Comparison of ENCODE assay signal across 10 cellular contexts in the genomic region with DNA sequence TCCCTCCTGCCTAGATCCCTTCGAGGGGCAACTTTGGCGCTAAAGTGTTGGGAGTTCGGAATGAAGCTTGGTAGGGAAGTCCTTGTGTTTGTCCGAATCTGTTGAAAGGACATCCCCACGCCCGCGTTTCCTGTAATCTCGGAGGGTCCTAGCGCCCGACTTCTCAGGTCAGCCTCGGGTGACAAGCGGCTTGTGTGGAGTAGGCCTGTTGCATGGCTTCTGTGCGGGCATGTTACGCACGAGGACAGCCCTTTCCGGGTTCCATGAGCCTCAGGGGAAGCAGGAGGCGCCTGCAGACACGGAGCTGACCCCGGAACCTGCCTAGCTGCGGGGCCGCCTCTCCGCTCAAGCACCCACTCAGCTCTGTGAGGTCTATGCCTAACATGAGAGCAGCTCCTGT. TPM values are rescaled to one million over a fixed set of nuclear protein-coding genes. Genes with fewer than 3 reads are reported as not detected.
DNase-seq lines count a peak whose midpoint lies in the region; ATAC-seq, FAIRE-seq and TF ChIP-seq lines count a peak whose summit lies in the region.
"Had no signal": no experiment of that assay in that cellular context is flagged by ENCODE, and none has a peak within 500 bp of the region (broad histone marks: within the 10 kb centered on the region; RNA-seq: fewer than 3 reads in every experiment).

No MANE protein-coding gene starts in this region.

- no peak overlapping the region for H2AFZ ChIP-seq in astrocyte (ENCODE audit: low read depth, low read length)

- H3K27me3 Mint-ChIP-seq in activated T-cell treated with anti-CD3 and anti-CD28 coated beads, Interleukin-2, amount 50 U/mL, for 72 hours (ENCODE audit: low read depth), result no peaks in the 10 kb centered on the region
- H3K27me3 Mint-ChIP-seq in astrocyte (ENCODE audit: low read depth, unreplicated experiment), result no peaks in the 10 kb centered on the region
- H3K27me3 Mint-ChIP-seq in mesothelial cell of epicardium (ENCODE audit: low read depth), result no peaks in the 10 kb centered on the region

- H3K27ac ChIP-seq in astrocyte (ENCODE audit: low read depth, low read length) (peak overlapping the region; percentile 93), thoracic aorta (peak overlapping the region; percentile 94 to 97)

- H3K36me3 Mint-ChIP-seq in activated T-cell treated with anti-CD3 and anti-CD28 coated beads, Interleukin-2, amount 50 U/mL, for 72 hours (ENCODE audit: insufficient read depth in 2 of 2), result peaks cover 3 to 24% of the 10 kb centered on the region in 2 donors
- H3K36me3 Mint-ChIP-seq in astrocyte (ENCODE audit: low read depth, unreplicated experiment) (peaks cover 38% of the 10 kb centered on the region), mesothelial cell of epicardium (peaks cover 28% of the 10 kb centered on the region)

- FAIRE-seq in astrocyte (lab: Jason Lieb, UNC), result no peak
- FAIRE-seq in urothelium cell line (lab: Jason Lieb, UNC), result no peak

- ATAC-seq in activated T-cell treated with anti-CD3 and anti-CD28 coated beads, Interleukin-2, amount 50 U/mL, for 72 hours (replicated peaks in 1 of 2), result no peak
- no peak for ATAC-seq in thoracic aorta (ENCODE audit: insufficient number of reproducible peaks, low FRiP score, low read depth)
- no peak for ATAC-seq in HG03565 (IDR thresholded peaks at IDR 0.05; ENCODE audit: unreplicated experiment)

- DNase-seq in activated T-cell treated with anti-CD3 and anti-CD28 coated beads, Interleukin-2, amount 50 U/mL, for 72 hours, result no peak
- no peak for DNase-seq in activated T-cell treated with anti-CD3 and anti-CD28 coated beads, Interleukin-2, amount 50 U/mL, for 1 hour
- DNase-seq in astrocyte (ENCODE audit: low read depth) (no peak), mesothelial cell of epicardium (ENCODE audit: low spot score in 2 of 2, unreplicated experiment in 2 of 2) (no peak), thoracic aorta (ENCODE audit: low spot score) (no peak), urothelium cell line (ENCODE audit: low spot score) (no peak), A172 (ENCODE audit: low spot score) (no peak)
- DNase-seq: NCI-H1105 treated with DMSO at 0.1 percent for 48 hours, RPMI8226 had no signal

- peak overlapping the region; percentile 2 for H3K9ac ChIP-seq in astrocyte (ENCODE audit: low read length)

- H3K4me3 Mint-ChIP-seq in activated T-cell treated with anti-CD3 and anti-CD28 coated beads, Interleukin-2, amount 50 U/mL, for 72 hours, result peak overlapping the region; percentile 40 to 54
- H3K4me3 Mint-ChIP-seq in astrocyte (ENCODE audit: unreplicated experiment) (peak overlapping the region; percentile 50), mesothelial cell of epicardium (no peak overlapping the region)

- H3K4me2 ChIP-seq in astrocyte (ENCODE audit: low read length), result no peak overlapping the region

- peak overlapping the region; percentile 33 for H3K27ac Mint-ChIP-seq in activated T-cell treated with anti-CD3 and anti-CD28 coated beads, Interleukin-2, amount 50 U/mL, for 72 hours
- H3K27ac Mint-ChIP-seq in astrocyte (ENCODE audit: unreplicated experiment) (peak overlapping the region; percentile 96), mesothelial cell of epicardium (peak overlapping the region; percentile 90)

- H3K9me3 ChIP-seq in astrocyte (ENCODE audit: insufficient read depth, low read depth, low read length) (no peaks in the 10 kb centered on the region), thoracic aorta (no peaks in the 10 kb centered on the region)

- H3K4me1 Mint-ChIP-seq in activated T-cell treated with anti-CD3 and anti-CD28 coated beads, Interleukin-2, amount 50 U/mL, for 72 hours (ENCODE audit: low read depth), result peaks cover 62% of the 10 kb centered on the region
- H3K4me1 Mint-ChIP-seq in astrocyte (ENCODE audit: low read depth, unreplicated experiment) (peaks cover 40% of the 10 kb centered on the region), mesothelial cell of epicardium (peaks cover 41% of the 10 kb centered on the region)

- no peaks in the 10 kb centered on the region for H3K9me3 Mint-ChIP-seq in activated T-cell treated with anti-CD3 and anti-CD28 coated beads, Interleukin-2, amount 50 U/mL, for 72 hours
- H3K9me3 Mint-ChIP-seq in astrocyte (ENCODE audit: unreplicated experiment) (no peaks in the 10 kb centered on the region), mesothelial cell of epicardium (no peaks in the 10 kb centered on the region)

- H3K4me3 ChIP-seq in astrocyte (ENCODE audit: insufficient read depth, low read depth, low read length), result no peak overlapping the region
- no peak overlapping the region for H3K4me3 ChIP-seq in thoracic aorta

- H4K20me1 ChIP-seq in astrocyte (ENCODE audit: insufficient read depth, low read length), result peaks cover 10% of the 10 kb centered on the region

- H3K27me3 ChIP-seq in astrocyte (ENCODE audit: insufficient read depth, low read length), result no peaks in the 10 kb centered on the region
- no peaks in the 10 kb centered on the region for H3K27me3 ChIP-seq in thoracic aorta (replicated peaks; ENCODE audit: insufficient read depth)

- H3K4me1 ChIP-seq in astrocyte (ENCODE audit: insufficient read depth, low read length) (peaks cover 35% of the 10 kb centered on the region), thoracic aorta (ENCODE audit: control insufficient read depth in 1 of 2, low read depth in 2 of 2) (peaks cover 30 to 50% of the 10 kb centered on the region in 2 donors)

- peaks cover 1% of the 10 kb centered on the region for H3K36me3 ChIP-seq in astrocyte (ENCODE audit: insufficient read depth, low read length)
- H3K36me3 ChIP-seq in thoracic aorta, result peaks cover 3% of the 10 kb centered on the region

- no peak for TF ChIP-seq CTCF in astrocyte (IDR thresholded peaks at IDR 0.05; ENCODE audit: insufficient read depth, low read depth, low read length)
- no peak for TF ChIP-seq CTCF in mesothelial cell of epicardium (IDR thresholded peaks at IDR 0.05; ENCODE audit: unreplicated experiment)
- TF ChIP-seq CTCF in thoracic aorta (IDR thresholded peaks at IDR 0.05), result no peak

- H3K79me2 ChIP-seq in astrocyte (ENCODE audit: insufficient read depth, low read length), result peaks cover 53% of the 10 kb centered on the region

RNA-seq across cellular contexts. Expression of a gene that starts 28.4 kb away (rescaled TPM):
- total RNA-seq in activated T-cell treated with anti-CD3 and anti-CD28 coated beads, Interleukin-2, amount 50 U/mL, for 72 hours, result 10 to 100 TPM; 38.1 to 39.0 TPM
- total RNA-seq in astrocyte, result 70.7 and 75.6 TPM in 2 replicates
- total RNA-seq in mesothelial cell of epicardium, result 35.6 to 40.9 TPM (median 36.2 TPM) in 3 replicates
- total RNA-seq in thoracic aorta, result 10 to 100 TPM; 40.3 to 42.0 TPM
- 21.2 and 38.4 TPM in 2 replicates for total RNA-seq in A172 (2014; rRNA removed; shearing (Covaris generic))

Comparison
In these comparisons a context has a peak if more than half of its experiments do, and no peak if none do; other contexts are left out.
1. H3K27ac Mint-ChIP-seq: peak in every context shown above with its lines; median percentile 96 in astrocyte; 90 in mesothelial cell of epicardium; 33 in activated T-cell treated with anti-CD3 and anti-CD28 coated beads, Interleukin-2, amount 50 U/mL, for 72 hours.